18 cellular contexts compared by ENCODE assay signal in the genomic region with DNA sequence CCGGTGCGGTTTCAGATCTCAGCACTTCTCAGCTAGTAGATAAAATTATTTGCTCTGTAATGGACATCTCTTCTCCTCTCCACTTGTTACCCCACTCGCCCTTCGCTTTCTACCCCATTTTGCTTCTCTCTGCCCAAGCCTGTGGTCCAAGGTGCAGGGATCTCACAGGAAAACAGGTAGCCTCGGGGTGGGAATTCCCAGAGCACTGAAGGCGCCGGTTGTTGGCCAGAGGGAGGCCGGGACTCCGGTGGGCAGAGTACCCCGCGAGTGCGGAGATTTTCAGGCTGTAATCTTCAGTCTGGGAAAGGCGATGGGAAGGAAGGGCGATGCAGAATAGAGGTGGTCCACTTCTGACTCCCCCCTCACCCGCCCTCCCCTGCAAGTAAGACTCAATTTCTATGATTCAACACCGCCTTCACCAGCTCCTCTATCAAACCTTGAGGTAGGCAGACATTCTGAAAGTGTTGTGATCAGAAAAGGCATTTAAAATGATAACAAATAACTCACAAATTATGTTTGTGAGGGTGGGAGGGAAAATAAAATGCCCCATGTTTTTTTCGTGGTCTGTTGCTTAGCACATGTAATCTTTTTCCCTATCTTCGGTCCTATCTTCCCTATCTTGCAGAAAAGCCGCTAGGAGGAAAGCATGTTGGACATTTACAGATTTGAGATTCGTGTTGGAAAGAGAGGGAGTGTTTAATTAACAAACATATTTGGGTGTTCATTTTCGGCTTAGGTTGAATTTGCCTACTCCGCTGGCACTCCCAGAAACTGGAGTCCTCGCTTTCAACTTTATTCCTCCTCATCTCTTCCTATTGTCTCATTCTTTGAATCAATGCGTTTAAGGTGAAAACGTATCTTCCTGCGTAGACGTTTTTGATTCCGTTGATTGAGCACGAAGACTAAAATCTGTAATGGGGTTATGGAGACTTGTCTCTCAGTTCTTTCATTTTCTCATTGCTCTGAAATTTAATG. TPM values are rescaled to one million over a fixed set of nuclear protein-coding genes. Genes with fewer than 3 reads are reported as not detected.
A peak's percentile ranks its signal among the peaks of the same experiment; 100 is the strongest.
DNase-seq lines count a peak whose midpoint lies in the region; ATAC-seq, FAIRE-seq and TF ChIP-seq lines count a peak whose summit lies in the region.
"Had no signal": no experiment of that assay in that cellular context is flagged by ENCODE, and none has a peak within 500 bp of the region (broad histone marks: within the 10 kb centered on the region; RNA-seq: fewer than 3 reads in every experiment).

No MANE protein-coding gene starts in this region.

- TF ChIP-seq RAD21 in A549 (conservative IDR thresholded peaks at IDR 0.05 in 1 of 2, IDR thresholded peaks at IDR 0.05 in 1 of 2) = no peak; a peak in 1 of 5 replicates

- no peak for TF ChIP-seq CTCF in A549 (IDR thresholded peaks at IDR 0.05)

- no peaks in the 10 kb centered on the region for H3K36me3 Mint-ChIP-seq in activated T-helper 2 cell treated with anti-CD3 and anti-CD28 coated beads, Interferon-gamma antibody, Interleukin-2, Interleukin-4, amounts not matched to agents 10 μg/mL and 5 μg/mL and 100 μg/mL, durations not matched to agents 14 hours and 24 hours and 36 hours (ENCODE audit: low read depth)
- H3K36me3 Mint-ChIP-seq: IgD-negative memory B cell had no signal

- intact Hi-C loops in activated T-helper 2 cell treated with anti-CD3 and anti-CD28 coated beads, Interferon-gamma antibody, Interleukin-2, Interleukin-4, amounts not matched to agents 10 μg/mL and 5 μg/mL and 100 μg/mL, durations not matched to agents 14 hours and 24 hours and 36 hours (cut with micrococcal nuclease) = loop anchor here (2.0 kb wide), 1 partner anchor 18 kb away; no protein-coding TSS in a partner anchor

- H3K4me3 ChIP-seq in A549 = no peak overlapping the region
- H3K4me3 ChIP-seq: adrenal gland, colonic mucosa, spleen, suprapubic skin had no signal

- no peak overlapping the region for H3K27ac Mint-ChIP-seq in activated T-helper 2 cell treated with anti-CD3 and anti-CD28 coated beads, Interferon-gamma antibody, Interleukin-2, Interleukin-4, amounts not matched to agents 10 μg/mL and 5 μg/mL and 100 μg/mL, durations not matched to agents 14 hours and 24 hours and 36 hours
- H3K27ac Mint-ChIP-seq: T-helper 1 cell treated with Interleukin-12 subunit alpha and Interleukin-12 subunit beta and Interleukin-4 antibody, amounts not matched to agents 30 μg/mL and 1 μg/mL, for 36 hours had no signal

- no peak for TF ChIP-seq EP300 in A549 (IDR thresholded peaks at IDR 0.05)

- 52% methylated on average over 29 of the region's 29 CpGs for WGBS in A549 (ENCODE audit: missing lambda C conversion rate)

- CTCF ChIA-PET in A549 (lab: Yijun Ruan, JAX) = interaction anchor here (0.9 to 2.9 kb wide), 6 partner anchors 10 to 1668 kb away, joined by 3 to 17 read pairs (median 4); no protein-coding TSS in a partner anchor

- H3K27me3 Mint-ChIP-seq in activated T-helper 2 cell treated with anti-CD3 and anti-CD28 coated beads, Interferon-gamma antibody, Interleukin-2, Interleukin-4, amounts not matched to agents 10 μg/mL and 5 μg/mL and 100 μg/mL, durations not matched to agents 14 hours and 24 hours and 36 hours (ENCODE audit: low read depth) = peaks cover 40% of the 10 kb centered on the region

- H3K27ac ChIP-seq in A549 (no peak overlapping the region), angular gyrus (ENCODE audit: low read depth, low read length) (peak overlapping the region; percentile 96)
- H3K27ac ChIP-seq: adrenal gland, colonic mucosa, spleen, suprapubic skin had no signal

- no peaks in the 10 kb centered on the region for H3K9me3 ChIP-seq in A549
- H3K9me3 ChIP-seq: adrenal gland, colonic mucosa, suprapubic skin had no signal

- no peaks in the 10 kb centered on the region for H3K4me1 Mint-ChIP-seq in activated T-helper 2 cell treated with anti-CD3 and anti-CD28 coated beads, Interferon-gamma antibody, Interleukin-2, Interleukin-4, amounts not matched to agents 10 μg/mL and 5 μg/mL and 100 μg/mL, durations not matched to agents 14 hours and 24 hours and 36 hours (ENCODE audit: low read depth)

- FAIRE-seq in A549 (lab: Jason Lieb, UNC) = no peak

- DNase-seq in A549 (ENCODE audit: low read depth in 1 of 2, low spot score in 1 of 2) (no peak), H4 (ENCODE audit: low spot score) (peak; percentile 40), inferior parietal cortex (ENCODE audit: extremely low spot score) (peak; percentile 56), OCI-M1 (lab: John Stamatoyannopoulos, UW) (no peak), OCI-M2 (lab: John Stamatoyannopoulos, UW; ENCODE audit: unreplicated experiment) (no peak)
- DNase-seq in activated T-helper 2 cell treated with anti-CD3 and anti-CD28 coated beads, Interferon-gamma antibody, Interleukin-2, Interleukin-4, amounts not matched to agents 10 μg/mL and 5 μg/mL and 100 μg/mL, durations not matched to agents 14 hours and 24 hours and 36 hours (ENCODE audit: low spot score) = no peak
- DNase-seq: activated CD4-positive, alpha-beta T cell treated with anti-CD3 and anti-CD28 coated beads for 4 hours; activated T-cell treated with anti-CD3 and anti-CD28 coated beads, Interleukin-2, amount 50 U/mL, for 1 hour; adrenal gland; AML-193; colonic mucosa; spleen had no signal

- POLR2A ChIA-PET in A549 (lab: Yijun Ruan, JAX) = interaction anchor here (0.6 kb wide), 1 partner anchor 445 kb away, joined by 4 read pairs; no protein-coding TSS in a partner anchor

- ATAC-seq in A549 (no peak), GM19324 (IDR thresholded peaks at IDR 0.05; ENCODE audit: low FRiP score, unreplicated experiment) (no peak)

- H3K4me2 ChIP-seq in A549 = peak overlapping the region; percentile 59; the same call in 2 of the 3 replicates

- H3K4me1 ChIP-seq in A549 = no peaks in the 10 kb centered on the region
- H3K4me1 ChIP-seq: adrenal gland, colonic mucosa had no signal

- TF ChIP-seq POLR2A in A549 (IDR thresholded peaks at IDR 0.05; ENCODE audit: low read length) = no peak

- H3K4me3 Mint-ChIP-seq in activated T-helper 2 cell treated with anti-CD3 and anti-CD28 coated beads, Interferon-gamma antibody, Interleukin-2, Interleukin-4, amounts not matched to agents 10 μg/mL and 5 μg/mL and 100 μg/mL, durations not matched to agents 14 hours and 24 hours and 36 hours (ENCODE audit: low read depth) = no peak overlapping the region
- H3K4me3 Mint-ChIP-seq: IgD-negative memory B cell; T-helper 1 cell treated with Interleukin-12 subunit alpha and Interleukin-12 subunit beta and Interleukin-4 antibody, amounts not matched to agents 30 μg/mL and 1 μg/mL, for 36 hours had no signal

- H3K9me3 Mint-ChIP-seq in activated T-helper 2 cell treated with anti-CD3 and anti-CD28 coated beads, Interferon-gamma antibody, Interleukin-2, Interleukin-4, amounts not matched to agents 10 μg/mL and 5 μg/mL and 100 μg/mL, durations not matched to agents 14 hours and 24 hours and 36 hours = no peaks in the 10 kb centered on the region
- H3K9me3 Mint-ChIP-seq: T-helper 1 cell treated with Interleukin-12 subunit alpha and Interleukin-12 subunit beta and Interleukin-4 antibody, amounts not matched to agents 30 μg/mL and 1 μg/mL, for 36 hours had no signal

TF ChIP-seq in A549, 52 proteins besides CTCF, POLR2A, EP300 and RAD21:
- TF ChIP-seq MAFK (IDR thresholded peaks at IDR 0.05; ENCODE audit: partially characterized antibody) (no peak), HOXA7 (CRISPR knock-in tag; IDR thresholded peaks at IDR 0.05) (no peak), MAZ (IDR thresholded peaks at IDR 0.05; ENCODE audit: borderline replicate concordance, low read depth, low read length) (no peak), ZC3H11A (IDR thresholded peaks at IDR 0.05) (no peak), CHD4 (IDR thresholded peaks at IDR 0.05; ENCODE audit: borderline replicate concordance) (no peak), KDM5A (IDR thresholded peaks at IDR 0.05) (no peak), FOSB (CRISPR knock-in tag; IDR thresholded peaks at IDR 0.05) (no peak)
- TF ChIP-seq, protein P1, sequence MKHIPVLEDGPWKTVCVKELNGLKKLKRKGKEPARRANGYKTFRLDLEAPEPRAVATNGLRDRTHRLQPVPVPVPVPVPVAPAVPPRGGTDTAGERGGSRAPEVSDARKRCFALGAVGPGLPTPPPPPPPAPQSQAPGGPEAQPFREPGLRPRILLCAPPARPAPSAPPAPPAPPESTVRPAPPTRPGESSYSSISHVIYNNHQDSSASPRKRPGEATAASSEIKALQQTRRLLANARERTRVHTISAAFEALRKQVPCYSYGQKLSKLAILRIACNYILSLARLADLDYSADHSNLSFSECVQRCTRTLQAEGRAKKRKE (CRISPR knock-in tag; IDR thresholded peaks at IDR 0.05; ENCODE audit: low read depth) = no peak
- TF ChIP-seq, protein P2, sequence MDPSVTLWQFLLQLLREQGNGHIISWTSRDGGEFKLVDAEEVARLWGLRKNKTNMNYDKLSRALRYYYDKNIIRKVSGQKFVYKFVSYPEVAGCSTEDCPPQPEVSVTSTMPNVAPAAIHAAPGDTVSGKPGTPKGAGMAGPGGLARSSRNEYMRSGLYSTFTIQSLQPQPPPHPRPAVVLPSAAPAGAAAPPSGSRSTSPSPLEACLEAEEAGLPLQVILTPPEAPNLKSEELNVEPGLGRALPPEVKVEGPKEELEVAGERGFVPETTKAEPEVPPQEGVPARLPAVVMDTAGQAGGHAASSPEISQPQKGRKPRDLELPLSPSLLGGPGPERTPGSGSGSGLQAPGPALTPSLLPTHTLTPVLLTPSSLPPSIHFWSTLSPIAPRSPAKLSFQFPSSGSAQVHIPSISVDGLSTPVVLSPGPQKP (IDR thresholded peaks at IDR 0.05; ENCODE audit: low read depth, low read length) = no peak

RNA-seq across cellular contexts. Expression of a gene that starts 8.5 kb away (rescaled TPM):
- polyA plus RNA-seq in A549 (2011; rRNA removed) (0.01 and 0.04 TPM in 2 replicates), A549 (2017; fragmentation: RNase III; extraction: RNeasy Plus Mini Kit Qiagen cat#74134 plus additional on column Dnase treatment) (0.07 to 1.1 TPM (median 0.10 TPM) in 3 replicates)
- polyA plus RNA-seq in A549 (2012; cell fraction: cytosol; rRNA removed) = 0.04 and 0.05 TPM in 2 replicates
- polyA plus RNA-seq in A549 (2012; cell fraction: nucleus; rRNA removed) = 0.10 and 0.14 TPM in 2 replicates
- polyA minus RNA-seq in A549 (2011; rRNA and poly(A)+ RNA removed) = 0.05 TPM in 1 of 2 replicates, not detected in the other
- 4.8 and 8.2 TPM in 2 replicates for total RNA-seq in H4 (2014; rRNA removed; shearing (Covaris generic))
- not detected in 2 replicates for total RNA-seq in activated T-helper 2 cell treated with anti-CD3 and anti-CD28 coated beads, Interferon-gamma antibody, Interleukin-2, Interleukin-4, amounts not matched to agents 10 μg/mL and 5 μg/mL and 100 μg/mL, durations not matched to agents 14 hours and 24 hours and 36 hours
- total RNA-seq: colonic mucosa, osteocyte, suprapubic skin had no signal
- polyA plus RNA-seq: IgD-negative memory B cell had no signal

Comparison
In these comparisons a context has a peak if more than half of its experiments do, and no peak if none do; other contexts are left out.
1. DNase-seq: peak in H4 (single experiment) and inferior parietal cortex (single experiment); none in A549 (0 of 2), OCI-M1 (single experiment), activated T-helper 2 cell treated with anti-CD3 and anti-CD28 coated beads, Interferon-gamma antibody, Interleukin-2, Interleukin-4, amounts not matched to agents 10 μg/mL and 5 μg/mL and 100 μg/mL, durations not matched to agents 14 hours and 24 hours and 36 hours (single experiment) and OCI-M2 (single experiment).